In the genomic region with DNA sequence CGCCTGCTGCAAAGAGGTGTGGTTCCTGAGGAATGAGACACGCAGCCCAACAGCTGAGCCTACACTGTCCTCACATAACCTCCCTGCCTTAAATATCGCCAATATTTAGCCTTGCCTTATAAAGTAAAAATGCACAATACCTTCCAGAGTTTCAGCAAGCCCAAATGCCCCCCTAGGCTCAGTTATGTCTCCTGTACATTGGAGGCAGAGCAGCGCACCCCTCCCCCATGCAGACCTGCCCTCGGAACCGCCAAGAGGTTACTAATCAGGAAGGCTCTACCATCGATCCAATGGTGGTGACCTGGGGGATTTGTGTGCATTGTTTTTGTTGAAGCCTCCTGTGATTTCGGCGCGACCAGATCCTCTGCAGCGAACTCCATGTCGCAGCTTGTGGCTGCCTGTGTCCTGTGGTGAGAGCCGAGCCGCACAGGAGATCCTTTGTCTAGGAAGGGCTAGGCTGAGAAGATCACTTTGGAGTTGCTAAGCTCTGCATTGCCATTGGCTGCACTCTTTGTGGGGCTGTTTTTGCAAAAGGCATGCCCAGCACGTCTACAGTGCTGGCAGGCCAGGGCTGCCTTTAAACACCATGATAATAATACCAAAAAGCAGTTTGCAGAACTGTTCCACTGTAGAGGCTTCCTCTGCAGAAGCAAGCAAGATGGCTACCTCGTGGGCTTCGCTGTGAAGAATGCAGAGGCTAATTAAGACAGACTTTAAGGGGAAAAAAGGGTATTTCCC, we compare ENCODE assay signal across 8 cellular contexts. TPM values are rescaled to one million over a fixed set of nuclear protein-coding genes. Genes with fewer than 3 reads are reported as not detected.
DNase-seq lines count a peak whose midpoint lies in the region; ATAC-seq and TF ChIP-seq lines count a peak whose summit lies in the region.

No MANE protein-coding gene starts in this region.

- no peak for TF ChIP-seq CTCF in WERI-Rb-1 (IDR thresholded peaks at IDR 0.05; ENCODE audit: low read depth, low read length)

- no peaks in the 10 kb centered on the region for H3K9me3 ChIP-seq in WERI-Rb-1 (ENCODE audit: severe bottlenecking)

- peak; percentile 93 for ATAC-seq in HG03045 (IDR thresholded peaks at IDR 0.05; ENCODE audit: unreplicated experiment)

- H3K4me3 ChIP-seq in WERI-Rb-1 (ENCODE audit: low read depth, low read length) = peak overlapping the region; percentile 50

- DNase-seq in A172 (ENCODE audit: low spot score) (peak; percentile 83), NCI-H2107 (lab: John Stamatoyannopoulos, UW) (peak; percentile 58), WERI-Rb-1 (peak; percentile 89), cerebellar nuclear complex (lab: John Stamatoyannopoulos, UW) (peak; percentile 34 to 84), islet precursor cell (peak; percentile 98)
- peak; percentile 24 to 39 for DNase-seq in stimulated activated CD4-positive, alpha-beta T cell treated with anti-CD3 and anti-CD28 coated beads, Interleukin-12 subunit alpha, Interleukin-12 subunit beta, amount 100 ng/mL, for 24 hours (ENCODE audit: low read depth in 2 of 2)

- H3K27ac ChIP-seq in WERI-Rb-1 = peak overlapping the region; percentile 86

- H3K36me3 ChIP-seq in WERI-Rb-1 = peaks cover 5% of the 10 kb centered on the region

- H3K27me3 ChIP-seq in WERI-Rb-1 (ENCODE audit: insufficient read depth, low read depth, severe bottlenecking) = no peaks in the 10 kb centered on the region

- TF ChIP-seq POLR2A in GM18526 (IDR thresholded peaks at IDR 0.05; ENCODE audit: extremely low read depth, insufficient read length) = peak; percentile 54

RNA-seq across cellular contexts. Expression of gene TET1, which starts 40.1 kb away (rescaled TPM):
- 3.5 and 3.8 TPM in 2 replicates for total RNA-seq in A172 (2014; rRNA removed; shearing (Covaris generic))

Comparison
In these comparisons a context has a peak if more than half of its experiments do, and no peak if none do; other contexts are left out.
1. Peak in every context shown above with its lines: DNase-seq, ATAC-seq, H3K4me3 ChIP-seq and H3K27ac ChIP-seq.
2. DNase-seq: peak in every context shown above with its lines; median percentile 98 in islet precursor cell; 89 in WERI-Rb-1; 83 in A172; 59 in cerebellar nuclear complex; 58 in NCI-H2107; 32 in stimulated activated CD4-positive, alpha-beta T cell treated with anti-CD3 and anti-CD28 coated beads, Interleukin-12 subunit alpha, Interleukin-12 subunit beta, amount 100 ng/mL, for 24 hours.